In the genomic region with DNA sequence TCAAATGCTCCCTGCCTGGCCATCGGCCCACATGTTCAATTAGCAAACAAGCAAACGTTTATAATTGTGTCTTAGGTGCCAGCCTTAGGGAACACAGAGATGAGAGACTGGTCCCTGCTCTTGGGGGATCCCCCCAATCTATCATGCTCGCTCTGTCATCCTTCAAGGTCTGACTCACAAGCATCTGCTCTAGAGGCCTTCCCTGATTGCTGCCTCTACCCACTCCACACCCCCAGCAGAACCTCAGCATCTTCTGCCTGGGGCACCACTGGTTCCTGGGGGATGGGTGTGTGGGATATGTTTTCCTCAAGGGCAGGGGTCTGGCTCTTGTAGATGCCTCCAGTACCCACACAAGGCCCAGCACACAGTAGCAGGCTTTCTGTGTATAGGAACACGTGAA, we compare ENCODE assay signal across 15 cellular contexts. TPM values are rescaled to one million over a fixed set of nuclear protein-coding genes. Genes with fewer than 3 reads are reported as not detected.
DNase-seq lines count a peak whose midpoint lies in the region; ATAC-seq and TF ChIP-seq lines count a peak whose summit lies in the region.
"Had no signal": no experiment of that assay in that cellular context is flagged by ENCODE, and none has a peak within 500 bp of the region (broad histone marks: within the 10 kb centered on the region; RNA-seq: fewer than 3 reads in every experiment).

No MANE protein-coding gene starts in this region.

- H3K27me3 Mint-ChIP-seq in endodermal cell (ENCODE audit: insufficient read depth): peaks cover 35% of the 10 kb centered on the region

- H3K36me3 ChIP-seq in left ventricle myocardium inferior: no peaks in the 10 kb centered on the region
- no peaks in the 10 kb centered on the region for H3K36me3 ChIP-seq in heart left ventricle
- no peaks in the 10 kb centered on the region for H3K36me3 ChIP-seq in endodermal cell (ENCODE audit: control insufficient read depth, insufficient read depth, low read length)
- no peaks in the 10 kb centered on the region for H3K36me3 ChIP-seq in upper lobe of left lung

- no peaks in the 10 kb centered on the region for H3K27me3 ChIP-seq in left ventricle myocardium inferior (ENCODE audit: low read depth)
- H3K27me3 ChIP-seq in heart left ventricle: peaks cover 0 to 5% (median 0%) of the 10 kb centered on the region in 9 donors
- peaks cover 20% of the 10 kb centered on the region for H3K27me3 ChIP-seq in endodermal cell (ENCODE audit: control insufficient read depth, insufficient read depth, low read length, poor library complexity, severe bottlenecking)
- H3K27me3 ChIP-seq in upper lobe of left lung: no peaks in the 10 kb centered on the region
- H3K27me3 ChIP-seq: testis had no signal

- H3K4me1 Mint-ChIP-seq in endodermal cell: peaks cover 4% of the 10 kb centered on the region

- H3K9ac ChIP-seq in endodermal cell (ENCODE audit: extremely low read depth, low read length, poor library complexity, severe bottlenecking): no peak overlapping the region

- no peaks in the 10 kb centered on the region for H3K9me3 Mint-ChIP-seq in endodermal cell

- TF ChIP-seq POLR2A in heart left ventricle (IDR thresholded peaks at IDR 0.05): no peak
- no peak for TF ChIP-seq POLR2A in upper lobe of left lung (IDR thresholded peaks at IDR 0.05)

- WGBS in heart left ventricle, 4 donors: 77 to 82% (median 81%) methylated on average over 4 of the region's 4 CpGs
- WGBS in endodermal cell (ENCODE audit: insufficient coverage in 1 of 2, insufficient read length in 1 of 2), 2 experiments: 88 to 89% methylated on average over 3 to 4 of the region's 4 CpGs
- 68 to 69% methylated on average over 3 to 4 of the region's 4 CpGs for WGBS in upper lobe of left lung, 2 donors

- no peak for TF ChIP-seq CTCF in left ventricle myocardium inferior (IDR thresholded peaks at IDR 0.05; ENCODE audit: borderline replicate concordance)
- TF ChIP-seq CTCF in heart left ventricle (IDR thresholded peaks at IDR 0.05): no peak
- no peak for TF ChIP-seq CTCF in endodermal cell (conservative IDR thresholded peaks at IDR 0.05)
- TF ChIP-seq CTCF in upper lobe of left lung (IDR thresholded peaks at IDR 0.05): no peak

- DNase-seq in left ventricle myocardium inferior: no peak
- DNase-seq in heart left ventricle: no peak
- peak; percentile 50 for DNase-seq in NCI-H226
- DNase-seq in endodermal cell: peak; percentile 42
- no peak for DNase-seq in upper lobe of left lung
- DNase-seq in NCI-H1417 treated with DMSO at 0.1 percent for 48 hours (lab: John Stamatoyannopoulos, UW): no peak
- no peak for DNase-seq in NCI-H2196 (lab: John Stamatoyannopoulos, UW; ENCODE audit: unreplicated experiment)
- no peak for DNase-seq in foreskin melanocyte
- DNase-seq: caudate nucleus, mesendoderm, small intestine, testis had no signal

- H3K27ac ChIP-seq in left ventricle myocardium inferior (replicated peaks): peak overlapping the region; percentile 51
- H3K27ac ChIP-seq in heart left ventricle: peak overlapping the region in 2 of 12 donors; percentile 13 to 49
- H3K27ac ChIP-seq in endodermal cell (ENCODE audit: low read depth, low read length): no peak overlapping the region
- H3K27ac ChIP-seq in upper lobe of left lung: peak overlapping the region; percentile 61 to 98 (median 94)
- H3K27ac ChIP-seq: C4-2B, HL-60, VCaP had no signal

- H3K27ac Mint-ChIP-seq in endodermal cell: no peak overlapping the region

- H3K36me3 Mint-ChIP-seq in endodermal cell (ENCODE audit: low read depth): no peaks in the 10 kb centered on the region

- H3K4me3 ChIP-seq in left ventricle myocardium inferior (no peak overlapping the region), heart left ventricle (no peak overlapping the region), endodermal cell (ENCODE audit: low read length) (no peak overlapping the region), upper lobe of left lung (no peak overlapping the region)
- H3K4me3 ChIP-seq: testis had no signal

- intact Hi-C loops in left ventricle myocardium inferior (cut with micrococcal nuclease): no loop called here
- intact Hi-C loops in heart left ventricle (cut with DNase I): no loop called here

- no peak for TF ChIP-seq EP300 in upper lobe of left lung (IDR thresholded peaks at IDR 0.05)

- no peaks in the 10 kb centered on the region for H3K9me3 ChIP-seq in left ventricle myocardium inferior (replicated peaks)
- no peaks in the 10 kb centered on the region for H3K9me3 ChIP-seq in heart left ventricle
- H3K9me3 ChIP-seq in endodermal cell (ENCODE audit: control insufficient read depth, low read length): no peaks in the 10 kb centered on the region
- no peaks in the 10 kb centered on the region for H3K9me3 ChIP-seq in upper lobe of left lung
- H3K9me3 ChIP-seq: testis had no signal

- ATAC-seq in heart left ventricle: no peak
- ATAC-seq in upper lobe of left lung (ENCODE audit: low FRiP score in 2 of 2): no peak

- no peak overlapping the region for H3K4me3 Mint-ChIP-seq in endodermal cell

- H3K4me1 ChIP-seq in left ventricle myocardium inferior (peaks cover 40% of the 10 kb centered on the region), heart left ventricle (peaks cover 0 to 45% (median 24%) of the 10 kb centered on the region in 12 donors), endodermal cell (ENCODE audit: control insufficient read depth, insufficient read depth, low read length) (no peaks in the 10 kb centered on the region), upper lobe of left lung (peaks cover 30 to 50% (median 43%) of the 10 kb centered on the region in 4 donors)

RNA-seq across cellular contexts. Expression of a gene that starts 2.1 kb away (rescaled TPM):
- total RNA-seq in left ventricle myocardium inferior (3.5 TPM), heart left ventricle (10 to 100 TPM in 3 of 9 donors, 1 to 10 TPM in 6; 1.1 to 25.9 (median 3.3) TPM), endodermal cell (not detected), upper lobe of left lung (100 to 1,000 TPM in 5 of 6 donors, 10 to 100 TPM in 1; 59.8 to 234 (median 150) TPM)
- polyA plus RNA-seq in heart left ventricle: 1 to 10 TPM; 2.8 to 7.2 TPM
- polyA plus RNA-seq in endodermal cell (2013, experiment 1 of 2): 0.14 TPM
- not detected for polyA plus RNA-seq in endodermal cell (2013, experiment 2 of 2)

RNA-seq across cellular contexts. Expression of a gene that starts 33.1 kb away (rescaled TPM):
- 40.1 TPM for total RNA-seq in left ventricle myocardium inferior
- 10 to 100 TPM; 29.2 to 50.2 (median 42.1) TPM for total RNA-seq in heart left ventricle
- 10 to 100 TPM; 25.8 to 48.4 TPM for polyA plus RNA-seq in heart left ventricle
- total RNA-seq in endodermal cell: 10 to 100 TPM; 39.3 to 41.2 TPM
- polyA plus RNA-seq in endodermal cell (2013, experiment 1 of 2): 52.1 TPM
- polyA plus RNA-seq in endodermal cell (2013, experiment 2 of 2): 50.1 TPM
- total RNA-seq in upper lobe of left lung: 10 to 100 TPM; 10.8 to 43.4 (median 26.2) TPM

RNA-seq across cellular contexts. Expression of a gene that starts 34.9 kb away (rescaled TPM):
- 39.2 TPM for total RNA-seq in left ventricle myocardium inferior
- 100 to 1,000 TPM in 1 of 9 donors, 10 to 100 TPM in 8; 18.3 to 140 (median 70.2) TPM for total RNA-seq in heart left ventricle
- polyA plus RNA-seq in heart left ventricle: 10 to 100 TPM; 44.5 to 61.9 TPM
- total RNA-seq in endodermal cell: 1 to 10 TPM in 1 of 2 donors, under 1 TPM in 1; 0.71 to 1.1 TPM
- polyA plus RNA-seq in endodermal cell (2013, experiment 1 of 2): 27.2 TPM
- polyA plus RNA-seq in endodermal cell (2013, experiment 2 of 2): 22.0 TPM
- 100 to 1,000 TPM in 5 of 6 donors, 10 to 100 TPM in 1; 43.0 to 436 (median 277) TPM for total RNA-seq in upper lobe of left lung

Comparison
In these comparisons a context has a peak if more than half of its experiments do, and no peak if none do; other contexts are left out.
1. DNase-seq: peak in NCI-H226 (single experiment) and endodermal cell (single experiment); none in left ventricle myocardium inferior (single experiment), heart left ventricle (0 of 5), upper lobe of left lung (0 of 2), NCI-H1417 treated with DMSO at 0.1 percent for 48 hours (single experiment), NCI-H2196 (single experiment) and foreskin melanocyte (single experiment).
2. RNA of a gene that starts 34.9 kb away (total RNA-seq): 43.0 to 436 TPM in upper lobe of left lung, 18.3 to 140 TPM in heart left ventricle and 39.2 TPM in left ventricle myocardium inferior (single experiment); 0.71 to 1.1 TPM in endodermal cell; every median in the first group is over 4 times any median in the second.